14 cellular contexts compared by ENCODE assay signal in genomic region chr14:51783765-51784164, GRCh38.
DNase-seq lines count a peak whose midpoint lies in the region; ATAC-seq, FAIRE-seq and TF ChIP-seq lines count a peak whose summit lies in the region.
"Had no signal": no experiment of that assay in that cellular context is flagged by ENCODE, and none has a peak within 500 bp of the region (broad histone marks: within the 10 kb centered on the region; RNA-seq: fewer than 3 reads in every experiment).

No MANE protein-coding gene starts in this region.

- no peak for TF ChIP-seq RAD21 in liver (IDR thresholded peaks at IDR 0.05)

- H3K27ac Mint-ChIP-seq in CD14-positive monocyte: peak overlapping the region in 4 of 7 donors; percentile 24 to 81 (median 50)
- H3K27ac Mint-ChIP-seq: neural progenitor cell had no signal

- peaks cover 3 to 9% (median 8%) of the 10 kb centered on the region in 3 donors for H3K27me3 Mint-ChIP-seq in CD14-positive monocyte (ENCODE audit: low read depth in 3 of 3)

- TF ChIP-seq CTCF in CD14-positive monocyte (IDR thresholded peaks at IDR 0.05) (no peak), bronchial epithelial cell (IDR thresholded peaks at IDR 0.05; ENCODE audit: insufficient read depth, low read length, severe bottlenecking) (no peak), liver (IDR thresholded peaks at IDR 0.05; ENCODE audit: low read depth, low read length, missing input control) (no peak)

- H3K4me1 Mint-ChIP-seq in CD14-positive monocyte: peaks cover 22% of the 10 kb centered on the region

- no peaks in the 10 kb centered on the region for H3K36me3 ChIP-seq in bronchial epithelial cell (ENCODE audit: control insufficient read depth, insufficient read depth, low read length)
- no peaks in the 10 kb centered on the region for H3K36me3 ChIP-seq in liver (ENCODE audit: control insufficient read depth in 4 of 4, insufficient read depth in 3 of 4, low read depth in 1 of 4, low read length in 3 of 4)
- H3K36me3 ChIP-seq: MG63, neural progenitor cell, spleen had no signal

- no peaks in the 10 kb centered on the region for H3K4me1 ChIP-seq in liver (ENCODE audit: control insufficient read depth in 4 of 4, insufficient read depth in 4 of 4, low read length in 3 of 4)
- H3K4me1 ChIP-seq: neural progenitor cell had no signal

- no peak for FAIRE-seq in bronchial epithelial cell (lab: Jason Lieb, UNC)

- no peaks in the 10 kb centered on the region for H3K27me3 ChIP-seq in bronchial epithelial cell (ENCODE audit: control insufficient read depth, insufficient read depth, low read length)
- H3K27me3 ChIP-seq in liver (ENCODE audit: control insufficient read depth in 4 of 4, insufficient read depth in 4 of 4, low read length in 3 of 4): peaks cover 0 to 9% (median 0%) of the 10 kb centered on the region in 4 donors
- H3K27me3 ChIP-seq: MG63 had no signal

- peaks cover 19 to 33% (median 27%) of the 10 kb centered on the region in 7 donors for H3K9me3 Mint-ChIP-seq in CD14-positive monocyte

- ATAC-seq in GM21360 (IDR thresholded peaks at IDR 0.05; ENCODE audit: unreplicated experiment): no peak
- ATAC-seq in HG03571 (IDR thresholded peaks at IDR 0.05; ENCODE audit: unreplicated experiment): no peak

- H3K4me3 Mint-ChIP-seq in CD14-positive monocyte: peak overlapping the region in 1 of 2 donors; percentile 16
- H3K4me3 Mint-ChIP-seq: activated naive CD4-positive, alpha-beta T cell treated with anti-CD3 and anti-CD28 coated beads, Interleukin-2, amount 50 U/mL, for 24 hours; neural progenitor cell had no signal

- no peak overlapping the region for H3K27ac ChIP-seq in liver (ENCODE audit: low read depth in 1 of 2, low read length in 2 of 2)
- H3K27ac ChIP-seq: neural progenitor cell had no signal

- intact Hi-C loops in CD14-positive monocyte (cut with micrococcal nuclease): loop anchor here (5.0 to 10.0 kb wide), 3 partner anchors 79 to 191 kb away; partner anchors contain the start of gene GNG2 (in 1 of the 2)

- peaks cover 0 to 3% (median 0%) of the 10 kb centered on the region in 4 donors for H3K9me3 ChIP-seq in liver (ENCODE audit: control insufficient read depth in 4 of 4, low read length in 3 of 4)
- H3K9me3 ChIP-seq: MG63 had no signal

- H3K4me3 ChIP-seq in bronchial epithelial cell (ENCODE audit: low read depth, low read length) (no peak overlapping the region), liver (ENCODE audit: low read depth in 1 of 3, low read length in 3 of 3) (no peak overlapping the region)
- H3K4me3 ChIP-seq: MG63, neural progenitor cell, spleen had no signal

- DNase-seq in CD14-positive monocyte (ENCODE audit: low spot score): no peak
- DNase-seq in HT1080 (ENCODE audit: low read depth): peak; percentile 57
- DNase-seq in bronchial epithelial cell (ENCODE audit: low read depth): peak; percentile 49
- DNase-seq in inferior parietal cortex (ENCODE audit: extremely low spot score): no peak
- DNase-seq in NCI-H446 treated with DMSO at 0.1 percent for 48 hours (lab: John Stamatoyannopoulos, UW): no peak
- DNase-seq: dermis blood vessel endothelial cell, MG63, NCI-H510A treated with DMSO at 0.1 percent for 48 hours, spleen had no signal

- WGBS in liver: 21% methylated on average over 4 of the region's 4 CpGs

- H3K36me3 Mint-ChIP-seq in CD14-positive monocyte: peaks cover 0 to 14% of the 10 kb centered on the region in 2 donors

- no peak overlapping the region for H3K9ac ChIP-seq in liver (ENCODE audit: low read depth in 1 of 2, low read length in 2 of 2)
- H3K9ac ChIP-seq: neural progenitor cell had no signal

TF ChIP-seq in liver, 16 proteins besides CTCF, POLR2A, EP300 and RAD21:
- TF ChIP-seq YY1 (IDR thresholded peaks at IDR 0.05) (peak; percentile 18), HNF4A (conservative IDR thresholded peaks at IDR 0.05) (no peak), FOXA2 (IDR thresholded peaks at IDR 0.05) (no peak)

Comparison
In these comparisons a context has a peak if more than half of its experiments do, and no peak if none do; other contexts are left out.
1. DNase-seq: peak in HT1080 (single experiment) and bronchial epithelial cell (single experiment); none in CD14-positive monocyte (single experiment), inferior parietal cortex (single experiment) and NCI-H446 treated with DMSO at 0.1 percent for 48 hours (single experiment).